ENCODE assay signal across 25 cellular contexts in the genomic region with DNA sequence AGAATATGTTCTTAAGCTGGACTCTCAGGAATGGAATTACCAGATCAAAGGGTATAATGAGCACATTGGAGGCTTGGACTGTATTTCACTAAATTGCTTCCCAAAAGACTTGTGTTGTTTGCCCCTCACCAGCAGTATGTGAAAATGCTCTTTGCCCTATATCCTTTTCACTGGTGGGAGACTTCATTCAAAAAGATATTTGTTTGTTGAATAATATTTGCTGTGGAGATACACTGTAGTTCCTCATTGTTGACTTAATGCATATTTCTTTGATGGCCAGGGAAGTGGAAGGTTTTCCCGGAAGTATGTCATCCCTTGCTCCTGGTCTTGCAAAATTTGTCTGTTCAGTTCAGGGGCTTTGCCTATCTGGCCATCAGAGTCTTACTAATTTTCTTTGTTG. TPM values are rescaled to one million over a fixed set of nuclear protein-coding genes. Genes with fewer than 3 reads are reported as not detected.
"Had no signal": no experiment of that assay in that cellular context is flagged by ENCODE, and none has a peak within 500 bp of the region (broad histone marks: within the 10 kb centered on the region; RNA-seq: fewer than 3 reads in every experiment).

No MANE protein-coding gene starts in this region.

- H3K36me3 Mint-ChIP-seq: activated CD4-positive, alpha-beta memory T cell treated with anti-CD3 and anti-CD28 coated beads for 36 hours; activated naive CD4-positive, alpha-beta T cell treated with anti-CD3 and anti-CD28 coated beads, Interleukin-2, amount 50 U/mL, for 24 hours; naive thymus-derived CD8-positive, alpha-beta T cell; stimulated activated naive B cell treated with anti-CD40 and anti-IgM and Interleukin-4, amounts not matched to agents 10 μg/mL and 1 μg/mL and 100 μg/mL, for 72 hours had no signal

- H3K4me3 Mint-ChIP-seq: activated CD4-positive, alpha-beta memory T cell treated with anti-CD3 and anti-CD28 coated beads for 36 hours; activated naive CD4-positive, alpha-beta T cell treated with anti-CD3 and anti-CD28 coated beads, Interleukin-2, amount 50 U/mL, for 24 hours; activated naive CD8-positive, alpha-beta T cell treated with anti-CD3 and anti-CD28 coated beads, Interleukin-2, amount 50 U/mL, for 24 hours; activated T-cell treated with anti-CD3 and anti-CD28 coated beads, Interleukin-2, amount 50 U/mL, for 24 hours; naive thymus-derived CD8-positive, alpha-beta T cell; neural crest cell; stimulated activated naive B cell treated with anti-CD40 and anti-IgM and Interleukin-4, amounts not matched to agents 10 μg/mL and 1 μg/mL and 100 μg/mL, for 72 hours; T-helper 2 cell treated with Interferon-gamma antibody and Interleukin-4, amounts not matched to agents 5 μg/mL and 100 μg/mL, for 36 hours had no signal

- ATAC-seq: activated CD4-positive, CD25-positive, alpha-beta regulatory T cell treated with anti-CD3 and anti-CD28 coated beads, Interleukin-2, amount 50 U/mL, for 24 hours; activated naive CD8-positive, alpha-beta T cell treated with anti-CD3 and anti-CD28 coated beads, Interleukin-2, amount 50 U/mL, for 24 hours; left lung; lower lobe of right lung; naive thymus-derived CD8-positive, alpha-beta T cell; stimulated activated naive B cell treated with anti-CD40 and anti-IgM and Interleukin-4, amounts not matched to agents 10 μg/mL and 1 μg/mL and 100 μg/mL, for 72 hours had no signal

- DNase-seq: activated CD4-positive, alpha-beta memory T cell treated with anti-CD3 and anti-CD28 coated beads for 36 hours; activated CD4-positive, alpha-beta T cell treated with anti-CD3 and anti-CD28 coated beads for 48 hours; activated CD8-positive, alpha-beta memory T cell treated with anti-CD3 and anti-CD28 coated beads, Interleukin-2, amount 50 U/mL, for 48 hours; activated gamma-delta T cell treated with Interleukin-2 at 50 U/mL for 16 hours; activated naive CD8-positive, alpha-beta T cell treated with anti-CD3 and anti-CD28 coated beads, Interleukin-2, amount 50 U/mL, for 24 hours; activated T-cell treated with anti-CD3 and anti-CD28 coated beads, Interleukin-2, amount 50 U/mL, for 24 hours; amygdala; caudate nucleus; foreskin melanocyte; left lung; lower lobe of right lung; mesenchymal stem cell; naive thymus-derived CD8-positive, alpha-beta T cell; nucleus accumbens; stimulated activated CD4-positive, alpha-beta T cell treated with anti-CD3 and anti-CD28 coated beads, Interleukin-15, amount 100 ng/mL, for 24 hours; stimulated activated CD4-positive, alpha-beta T cell treated with anti-CD3 and anti-CD28 coated beads, Interleukin-2, amount 100 ng/mL, for 24 hours; stimulated activated naive B cell treated with anti-CD40 and anti-IgM and Interleukin-4, amounts not matched to agents 10 μg/mL and 1 μg/mL and 100 μg/mL, for 72 hours; stomach; thyroid gland; upper lobe of left lung had no signal

- H3K9me3 Mint-ChIP-seq: activated CD4-positive, alpha-beta memory T cell treated with anti-CD3 and anti-CD28 coated beads for 36 hours; activated naive CD4-positive, alpha-beta T cell treated with anti-CD3 and anti-CD28 coated beads, Interleukin-2, amount 50 U/mL, for 24 hours; activated naive CD8-positive, alpha-beta T cell treated with anti-CD3 and anti-CD28 coated beads, Interleukin-2, amount 50 U/mL, for 24 hours; activated T-cell treated with anti-CD3 and anti-CD28 coated beads, Interleukin-2, amount 50 U/mL, for 24 hours; naive thymus-derived CD8-positive, alpha-beta T cell; neural crest cell; stimulated activated naive B cell treated with anti-CD40 and anti-IgM and Interleukin-4, amounts not matched to agents 10 μg/mL and 1 μg/mL and 100 μg/mL, for 72 hours; T-helper 2 cell treated with Interferon-gamma antibody and Interleukin-4, amounts not matched to agents 5 μg/mL and 100 μg/mL, for 36 hours had no signal

- H3K27ac Mint-ChIP-seq: activated CD4-positive, alpha-beta memory T cell treated with anti-CD3 and anti-CD28 coated beads for 36 hours; activated naive CD4-positive, alpha-beta T cell treated with anti-CD3 and anti-CD28 coated beads, Interleukin-2, amount 50 U/mL, for 24 hours; activated naive CD8-positive, alpha-beta T cell treated with anti-CD3 and anti-CD28 coated beads, Interleukin-2, amount 50 U/mL, for 24 hours; activated T-cell treated with anti-CD3 and anti-CD28 coated beads, Interleukin-2, amount 50 U/mL, for 24 hours; naive thymus-derived CD8-positive, alpha-beta T cell; stimulated activated naive B cell treated with anti-CD40 and anti-IgM and Interleukin-4, amounts not matched to agents 10 μg/mL and 1 μg/mL and 100 μg/mL, for 72 hours; T-helper 2 cell treated with Interferon-gamma antibody and Interleukin-4, amounts not matched to agents 5 μg/mL and 100 μg/mL, for 36 hours had no signal

RNA-seq across cellular contexts. Expression of a gene that starts 56.2 kb away (rescaled TPM):
- total RNA-seq: endothelial cell of umbilical vein had no signal
